Comparison of ENCODE assay signal across 9 cellular contexts in genomic region chr17:59785091-59785799, GRCh38.
DNase-seq lines count a peak whose midpoint lies in the region; ATAC-seq and TF ChIP-seq lines count a peak whose summit lies in the region.
"Had no signal": no experiment of that assay in that cellular context is flagged by ENCODE, and none has a peak within 500 bp of the region (broad histone marks: within the 10 kb centered on the region; RNA-seq: fewer than 3 reads in every experiment).

No MANE protein-coding gene starts in this region.

- 75% methylated on average over 8 of the region's 8 CpGs for WGBS in liver
- whole genome bisulfite sequencing in lower leg skin, 2 donors: 70 to 74% methylated on average over 8 of the region's 8 CpGs

- no peaks in the 10 kb centered on the region for H3K27me3 Mint-ChIP-seq in activated T-helper 2 cell treated with anti-CD3 and anti-CD28 coated beads, Interferon-gamma antibody, Interleukin-2, Interleukin-4, amounts not matched to agents 10 μg/mL and 5 μg/mL and 100 μg/mL, durations not matched to agents 14 hours and 24 hours and 36 hours (ENCODE audit: low read depth)

- H3K27ac ChIP-seq in liver (ENCODE audit: low read depth in 1 of 2, low read length in 2 of 2) (peak overlapping the region in 1 of 2 donors; percentile 35), caudate nucleus (ENCODE audit: low read depth, low read length) (no peak overlapping the region)

- peaks cover 0 to 13% (median 8%) of the 10 kb centered on the region in 4 donors for H3K4me1 ChIP-seq in liver (ENCODE audit: control insufficient read depth in 4 of 4, insufficient read depth in 4 of 4, low read length in 3 of 4)

- H3K4me3 Mint-ChIP-seq in activated T-helper 2 cell treated with anti-CD3 and anti-CD28 coated beads, Interferon-gamma antibody, Interleukin-2, Interleukin-4, amounts not matched to agents 10 μg/mL and 5 μg/mL and 100 μg/mL, durations not matched to agents 14 hours and 24 hours and 36 hours (ENCODE audit: low read depth): peak overlapping the region; percentile 60

- ATAC-seq in GM21529 (IDR thresholded peaks at IDR 0.05; ENCODE audit: unreplicated experiment) (no peak), GM21367 (IDR thresholded peaks at IDR 0.05; ENCODE audit: unreplicated experiment) (no peak)
- ATAC-seq: esophagus mucosa had no signal

- H3K27me3 ChIP-seq in liver (ENCODE audit: control insufficient read depth in 4 of 4, insufficient read depth in 4 of 4, low read length in 3 of 4): no peaks in the 10 kb centered on the region

- intact Hi-C loops in activated T-helper 2 cell treated with anti-CD3 and anti-CD28 coated beads, Interferon-gamma antibody, Interleukin-2, Interleukin-4, amounts not matched to agents 10 μg/mL and 5 μg/mL and 100 μg/mL, durations not matched to agents 14 hours and 24 hours and 36 hours (cut with micrococcal nuclease): loop anchor here (5.0 to 10.0 kb wide), 3 partner anchors 78 to 1450 kb away; partner anchors contain the start of genes PTRH2 and VMP1
- intact Hi-C loops in lower leg skin (cut with DNase I; ENCODE audit: low total_unique reads): no loop called here

- TF ChIP-seq RAD21 in liver (IDR thresholded peaks at IDR 0.05): no peak

- peaks cover 46% of the 10 kb centered on the region for H3K36me3 Mint-ChIP-seq in activated T-helper 2 cell treated with anti-CD3 and anti-CD28 coated beads, Interferon-gamma antibody, Interleukin-2, Interleukin-4, amounts not matched to agents 10 μg/mL and 5 μg/mL and 100 μg/mL, durations not matched to agents 14 hours and 24 hours and 36 hours (ENCODE audit: low read depth)

- H3K4me1 Mint-ChIP-seq in activated T-helper 2 cell treated with anti-CD3 and anti-CD28 coated beads, Interferon-gamma antibody, Interleukin-2, Interleukin-4, amounts not matched to agents 10 μg/mL and 5 μg/mL and 100 μg/mL, durations not matched to agents 14 hours and 24 hours and 36 hours (ENCODE audit: low read depth): peaks cover 57% of the 10 kb centered on the region

- H3K27ac Mint-ChIP-seq in activated T-helper 2 cell treated with anti-CD3 and anti-CD28 coated beads, Interferon-gamma antibody, Interleukin-2, Interleukin-4, amounts not matched to agents 10 μg/mL and 5 μg/mL and 100 μg/mL, durations not matched to agents 14 hours and 24 hours and 36 hours: peak overlapping the region; percentile 99

- DNase-seq in stimulated activated CD4-positive, alpha-beta T cell treated with anti-CD3 and anti-CD28 coated beads, Interleukin-4, amount 100 ng/mL, for 24 hours: peak; percentile 25
- DNase-seq in stimulated activated CD4-positive, alpha-beta T cell treated with anti-CD3 and anti-CD28 coated beads, Interleukin-2, amount 100 ng/mL, for 24 hours: no peak
- DNase-seq in activated T-helper 2 cell treated with anti-CD3 and anti-CD28 coated beads, Interferon-gamma antibody, Interleukin-2, Interleukin-4, amounts not matched to agents 10 μg/mL and 5 μg/mL and 100 μg/mL, durations not matched to agents 14 hours and 24 hours and 36 hours (ENCODE audit: low spot score): no peak
- DNase-seq in lower leg skin (ENCODE audit: low spot score in 2 of 2): no peak
- no peak for DNase-seq in caudate nucleus (lab: John Stamatoyannopoulos, UW)

- H3K36me3 ChIP-seq in liver (ENCODE audit: control insufficient read depth in 4 of 4, insufficient read depth in 3 of 4, low read depth in 1 of 4, low read length in 3 of 4): no peaks in the 10 kb centered on the region

- no peak for TF ChIP-seq POLR2A in lower leg skin (IDR thresholded peaks at IDR 0.05)

- H3K4me3 ChIP-seq in liver (ENCODE audit: low read depth in 1 of 3, low read length in 3 of 3) (no peak overlapping the region), lower leg skin (ENCODE audit: low read depth, poor library complexity, severe bottlenecking) (no peak overlapping the region)

- TF ChIP-seq CTCF in liver (IDR thresholded peaks at IDR 0.05; ENCODE audit: low read depth, low read length, missing input control) (no peak), lower leg skin (IDR thresholded peaks at IDR 0.05) (no peak)

- no peak overlapping the region for H3K9ac ChIP-seq in liver (ENCODE audit: low read depth in 1 of 2, low read length in 2 of 2)

- H3K9me3 Mint-ChIP-seq in activated T-helper 2 cell treated with anti-CD3 and anti-CD28 coated beads, Interferon-gamma antibody, Interleukin-2, Interleukin-4, amounts not matched to agents 10 μg/mL and 5 μg/mL and 100 μg/mL, durations not matched to agents 14 hours and 24 hours and 36 hours: no peaks in the 10 kb centered on the region

- no peaks in the 10 kb centered on the region for H3K9me3 ChIP-seq in liver (ENCODE audit: control insufficient read depth in 4 of 4, low read length in 3 of 4)

TF ChIP-seq in liver, 16 proteins besides CTCF, POLR2A, EP300 and RAD21:
- peak in 1 of 2 donors; percentile 17 for TF ChIP-seq HNF4A (conservative IDR thresholded peaks at IDR 0.05)
- peak; percentile 49 to 67 for TF ChIP-seq JUND (IDR thresholded peaks at IDR 0.05)
- no peak for TF ChIP-seq MAX (IDR thresholded peaks at IDR 0.05)
- TF ChIP-seq YY1 (IDR thresholded peaks at IDR 0.05): no peak
- no peak for TF ChIP-seq EGR1 (IDR thresholded peaks at IDR 0.05; ENCODE audit: low read depth in 2 of 2)
- TF ChIP-seq SP1 (IDR thresholded peaks at IDR 0.05): no peak
- TF ChIP-seq RXRA (IDR thresholded peaks at IDR 0.05): peak in 1 of 2 donors; percentile 29
- TF ChIP-seq HNF4G (IDR thresholded peaks at IDR 0.05): no peak
